Comparison of ENCODE assay signal across 13 cellular contexts in genomic region chr4:99624141-99624719, GRCh38. TPM values are rescaled to one million over a fixed set of nuclear protein-coding genes. Genes with fewer than 3 reads are reported as not detected.
A peak's percentile ranks its signal among the peaks of the same experiment; 100 is the strongest.
DNase-seq lines count a peak whose midpoint lies in the region; ATAC-seq and TF ChIP-seq lines count a peak whose summit lies in the region.
"Had no signal": no experiment of that assay in that cellular context is flagged by ENCODE, and none has a peak within 500 bp of the region (broad histone marks: within the 10 kb centered on the region; RNA-seq: fewer than 3 reads in every experiment).

No MANE protein-coding gene starts in this region.

- no peak for TF ChIP-seq CTCF in left lung (IDR thresholded peaks at IDR 0.05)

- no peak overlapping the region for H3K27ac ChIP-seq in left lung

- H3K36me3 ChIP-seq in left lung, result no peaks in the 10 kb centered on the region
- H3K36me3 ChIP-seq: gastrocnemius medialis had no signal

- H3K36me3 Mint-ChIP-seq in T-helper 17 cell (ENCODE audit: low read depth), result no peaks in the 10 kb centered on the region

- H3K4me3 Mint-ChIP-seq in T-helper 17 cell, result no peak overlapping the region
- H3K4me3 Mint-ChIP-seq: B cell; central memory CD8-positive, alpha-beta T cell had no signal

- H3K4me1 ChIP-seq in left lung, result no peaks in the 10 kb centered on the region

- H3K4me1 Mint-ChIP-seq in T-helper 17 cell, result no peaks in the 10 kb centered on the region
- H3K4me1 Mint-ChIP-seq: B cell; central memory CD8-positive, alpha-beta T cell had no signal

- H3K27me3 Mint-ChIP-seq in T-helper 17 cell, result peaks cover 36% of the 10 kb centered on the region

- H3K9me3 ChIP-seq in T-helper 17 cell (ENCODE audit: control insufficient read depth, low read length, poor library complexity, severe bottlenecking), result no peaks in the 10 kb centered on the region
- no peaks in the 10 kb centered on the region for H3K9me3 ChIP-seq in left lung
- H3K9me3 ChIP-seq: gastrocnemius medialis had no signal

- H3K27me3 ChIP-seq in left lung, result no peaks in the 10 kb centered on the region
- H3K27me3 ChIP-seq: gastrocnemius medialis had no signal

- no peak overlapping the region for H3K4me3 ChIP-seq in left lung
- H3K4me3 ChIP-seq: gastrocnemius medialis had no signal

- intact Hi-C loops in left lung (cut with DNase I), result no loop called here

- H3K27ac Mint-ChIP-seq in T-helper 17 cell, result no peak overlapping the region
- H3K27ac Mint-ChIP-seq: B cell had no signal

- DNase-seq in T-helper 17 cell, result no peak
- no peak for DNase-seq in left lung
- DNase-seq in NCI-H1417 (lab: John Stamatoyannopoulos, UW), result no peak
- no peak for DNase-seq in nucleus accumbens (lab: John Stamatoyannopoulos, UW)
- no peak for DNase-seq in hippocampal formation (lab: John Stamatoyannopoulos, UW)
- DNase-seq in NCI-H82 (lab: John Stamatoyannopoulos, UW), result no peak
- DNase-seq: gastrocnemius medialis, NCI-H1048, NCI-H345 had no signal

- peak; percentile 53 for ATAC-seq in GM18498 (IDR thresholded peaks at IDR 0.05; ENCODE audit: unreplicated experiment)
- ATAC-seq in GM19351 (IDR thresholded peaks at IDR 0.05; ENCODE audit: unreplicated experiment), result peak; percentile 88
- peak; percentile 50 for ATAC-seq in T-helper 17 cell
- peak; percentile 67 for ATAC-seq in left lung

RNA-seq across cellular contexts. Expression of gene C4orf54, which starts 33.4 kb away (rescaled TPM):
- total RNA-seq in T-helper 17 cell, result not detected
- total RNA-seq in left lung, result under 1 TPM; 0.08 to 0.12 TPM
- total RNA-seq: B cell had no signal

RNA-seq across cellular contexts. Expression of gene MTTP, which starts 49.6 kb away (rescaled TPM):
- total RNA-seq in T-helper 17 cell, result not detected
- total RNA-seq in left lung, result under 1 TPM; 0.23 to 0.92 TPM
- total RNA-seq: B cell had no signal
